29 cellular contexts compared by ENCODE assay signal in the genomic region with DNA sequence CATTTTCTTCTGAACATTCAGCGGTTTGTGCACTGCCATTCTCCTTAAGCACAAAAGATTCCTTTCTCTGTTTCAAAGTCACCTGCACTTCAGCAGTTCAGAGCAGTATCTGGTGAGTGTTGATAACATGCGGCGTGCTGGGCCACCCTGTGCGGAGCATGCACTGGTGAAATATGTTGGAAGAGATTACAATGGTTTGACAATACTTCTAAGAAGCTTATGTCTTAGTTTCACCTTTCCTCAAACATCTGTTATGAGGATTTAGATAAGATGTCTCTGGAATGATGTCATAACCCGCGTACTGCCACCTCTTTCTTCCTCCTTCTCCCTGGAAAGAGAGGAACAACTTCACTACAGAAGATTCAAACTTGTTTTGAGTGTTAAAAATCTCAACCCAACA.
"Had no signal": no experiment of that assay in that cellular context is flagged by ENCODE, and none has a peak within 500 bp of the region (broad histone marks: within the 10 kb centered on the region; RNA-seq: fewer than 3 reads in every experiment).

No MANE protein-coding gene starts in this region.

- H3K36me3 ChIP-seq: ascending aorta, breast epithelium, cardiac muscle cell, colonic mucosa, esophagus squamous epithelium, gastroesophageal sphincter, heart right ventricle had no signal

- H3K9me3 ChIP-seq: ascending aorta, breast epithelium, colonic mucosa, esophagus squamous epithelium, gastroesophageal sphincter, heart right ventricle had no signal

- DNase-seq: activated CD4-positive, alpha-beta memory T cell treated with anti-CD3 and anti-CD28 coated beads, Interleukin-2, amount 10 ng/mL, durations not matched to agents 7 days and 5 days; activated CD4-positive, alpha-beta T cell treated with anti-CD3 and anti-CD28 coated beads for 1 hour; activated CD4-positive, alpha-beta T cell treated with anti-CD3 and anti-CD28 coated beads for 4 hours; activated CD4-positive, alpha-beta T cell treated with anti-CD3 and anti-CD28 coated beads, Interleukin-2, amount 10 ng/mL, durations not matched to agents 7 days and 5 days; activated CD4-positive, alpha-beta T cell treated with anti-CD3 and anti-CD28 coated beads, Interleukin-2, amount 50 U/mL, for 4 hours; activated CD8-positive, alpha-beta memory T cell treated with anti-CD3 and anti-CD28 coated beads, Interleukin-2, amount 50 U/mL, for 48 hours; activated gamma-delta T cell; activated naive CD4-positive, alpha-beta T cell; activated naive CD4-positive, alpha-beta T cell treated with anti-CD3 and anti-CD28 coated beads, Interleukin-2, amount 10 ng/mL, durations not matched to agents 7 days and 5 days; activated naive CD8-positive, alpha-beta T cell treated with anti-CD3 and anti-CD28 coated beads, Interleukin-2, amount 10 ng/mL, durations not matched to agents 7 days and 5 days; activated T-cell treated with anti-CD3 and anti-CD28 coated beads for 4 hours; activated T-cell treated with anti-CD3 and anti-CD28 coated beads, Interleukin-2, amount 50 U/mL, for 24 hours; activated T-cell treated with anti-CD3 and anti-CD28 coated beads, Interleukin-2, amount 50 U/mL, for 72 hours; central memory CD4-positive, alpha-beta T cell; cerebellar nuclear complex; colonic mucosa; effector CD8-positive, alpha-beta T cell; esophagus squamous epithelium; foreskin melanocyte; heart right ventricle; T-helper 17 cell; T1000 had no signal

- FAIRE-seq: endometrium, endothelial cell of umbilical vein had no signal

- H3K27me3 ChIP-seq: ascending aorta, cardiac muscle cell, colonic mucosa had no signal

- H3K4me3 ChIP-seq: ascending aorta, breast epithelium, cardiac muscle cell, colonic mucosa, esophagus squamous epithelium, gastroesophageal sphincter, heart right ventricle had no signal

- H3K27ac ChIP-seq: ascending aorta, breast epithelium, cardiac muscle cell, colonic mucosa, epithelial cell of prostate, esophagus squamous epithelium, gastroesophageal sphincter, heart right ventricle had no signal
